Comparison of ENCODE assay signal across 29 cellular contexts in the genomic region with DNA sequence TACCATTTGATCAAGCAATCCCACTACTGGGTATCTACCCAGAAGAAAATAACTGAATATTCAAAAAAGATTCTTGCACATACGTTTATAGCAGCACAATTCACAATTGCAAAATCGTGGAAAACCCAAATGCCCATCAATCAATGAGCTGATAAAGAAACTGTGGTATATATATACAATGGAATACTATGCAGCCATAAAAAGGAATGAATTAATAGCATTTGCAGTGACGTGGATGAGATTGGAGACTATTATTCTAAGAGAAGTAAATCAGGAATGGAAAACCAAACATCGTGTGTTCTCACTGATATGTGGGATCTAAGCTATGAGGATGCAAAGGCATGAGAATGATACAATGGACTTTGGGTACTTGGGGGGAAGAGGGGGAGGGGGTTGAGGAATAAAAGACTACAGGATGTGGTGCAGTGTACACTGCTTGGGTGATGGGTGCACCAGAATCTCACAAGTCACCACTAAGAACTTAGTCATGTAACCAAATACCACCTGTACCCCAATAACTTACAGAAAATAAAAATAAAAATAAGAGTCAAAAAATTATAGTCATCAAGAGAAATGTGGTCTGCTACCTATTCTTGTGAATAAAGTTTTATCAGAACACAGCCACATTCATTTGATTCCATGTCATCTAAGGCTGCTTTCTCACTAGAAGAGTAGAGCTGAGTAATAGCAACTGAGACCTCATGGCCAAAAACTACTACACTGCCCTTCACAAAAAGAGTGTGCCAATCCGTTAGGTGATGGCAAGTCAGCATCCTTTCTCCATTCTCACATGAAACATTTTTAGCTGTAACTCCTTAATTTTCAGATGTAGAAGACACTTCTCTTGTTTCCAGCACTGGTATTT. TPM values are rescaled to one million over a fixed set of nuclear protein-coding genes. Genes with fewer than 3 reads are reported as not detected.
"Had no signal": no experiment of that assay in that cellular context is flagged by ENCODE, and none has a peak within 500 bp of the region (broad histone marks: within the 10 kb centered on the region; RNA-seq: fewer than 3 reads in every experiment).

No MANE protein-coding gene starts in this region.

- FAIRE-seq: small intestine, urothelium cell line had no signal

- H3K9ac ChIP-seq: neural progenitor cell had no signal

- H3K4me2 ChIP-seq: neural progenitor cell had no signal

- H3K4me1 ChIP-seq: neural progenitor cell, prostate gland, sigmoid colon, suprapubic skin, tibial artery, upper lobe of right lung had no signal

- H3K36me3 ChIP-seq: heart left ventricle, left ventricle myocardium inferior, neural progenitor cell, neutrophil, ovary, prostate gland, suprapubic skin, thoracic aorta, upper lobe of right lung had no signal

- DNase-seq: heart left ventricle; hypothalamus; islet precursor cell; left ventricle myocardium inferior; mesendoderm; naive B cell; natural killer cell; nephron progenitor cell; occipital lobe; ovary; retina; right cardiac atrium; sigmoid colon; small intestine; spleen; stimulated activated CD4-positive, alpha-beta T cell treated with anti-CD3 and anti-CD28 coated beads, Interleukin-4, amount 100 ng/mL, for 24 hours; stimulated activated naive CD4-positive, alpha-beta T cell treated with Interleukin-2 at 50 U/mL for 16 hours; tibial artery; trophoblast cell; upper lobe of right lung had no signal

- H2AFZ ChIP-seq: neural progenitor cell had no signal

- H3K4me3 ChIP-seq: heart left ventricle, left ventricle myocardium inferior, lung, neural progenitor cell, ovary, prostate gland, sigmoid colon, spleen, suprapubic skin, thoracic aorta, tibial artery, upper lobe of right lung had no signal

- H3K27me3 ChIP-seq: heart left ventricle, neural progenitor cell, neutrophil, ovary, sigmoid colon, spleen, suprapubic skin, tibial artery, upper lobe of right lung had no signal

- ATAC-seq: heart left ventricle; natural killer cell; right cardiac atrium; stimulated activated memory B cell treated with anti-CD40 and anti-IgM and Interleukin-4, amounts not matched to agents 10 μg/mL and 1 μg/mL and 100 μg/mL, for 72 hours; upper lobe of right lung had no signal

- H3K27ac ChIP-seq: heart left ventricle, left ventricle myocardium inferior, neural progenitor cell, neutrophil, ovary, prostate gland, sigmoid colon, spleen, suprapubic skin, thoracic aorta, tibial artery, upper lobe of right lung had no signal

- H3K9me3 ChIP-seq: neutrophil, ovary, prostate gland, suprapubic skin, thoracic aorta, upper lobe of right lung had no signal

RNA-seq across cellular contexts. Expression of gene HUS1B, which starts 8.7 kb away (rescaled TPM):
- total RNA-seq: kidney epithelial cell, left ventricle myocardium inferior had no signal
- polyA plus RNA-seq: right cardiac atrium had no signal
